17 cellular contexts compared by ENCODE assay signal in the genomic region with DNA sequence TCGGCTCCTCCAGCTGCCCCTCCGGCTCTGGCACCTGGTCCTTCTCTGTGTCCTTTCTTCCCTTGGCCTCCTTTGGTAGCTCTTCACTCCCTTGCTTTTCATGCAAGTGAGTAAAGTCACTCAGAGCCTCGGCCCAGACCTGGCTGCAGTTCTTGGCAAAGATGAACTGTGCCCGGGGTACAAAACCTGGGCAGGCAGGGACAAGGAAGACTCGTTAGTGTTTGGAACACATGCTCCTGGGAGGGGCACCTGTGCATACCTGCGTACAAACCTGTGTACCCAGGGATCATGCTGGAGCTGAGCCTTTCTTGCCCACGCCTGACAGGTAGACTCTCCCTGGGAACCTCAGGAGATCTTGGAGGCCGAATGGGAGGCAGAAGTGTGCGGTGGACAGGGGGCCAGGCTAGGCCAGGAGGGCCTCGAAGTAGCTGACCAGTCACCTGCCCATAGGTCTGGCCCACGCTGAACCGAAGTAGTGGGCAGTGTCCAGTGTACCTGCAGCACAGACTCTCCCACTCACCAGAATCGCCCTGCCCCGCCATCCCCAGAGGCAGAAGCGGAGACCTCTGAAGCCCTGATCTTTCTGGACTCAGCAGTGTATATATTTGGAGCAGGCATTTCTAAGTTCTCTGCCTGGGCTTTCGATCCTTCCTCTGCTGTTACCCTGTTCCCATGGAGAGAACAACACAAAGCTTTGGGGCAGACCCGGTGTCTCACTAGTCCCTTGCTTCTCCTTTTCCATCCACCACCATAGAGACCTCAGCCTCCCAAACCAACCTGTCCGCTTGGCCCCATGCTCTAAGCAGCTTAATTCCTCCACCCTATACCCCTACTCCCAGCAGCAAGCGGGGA. TPM values are rescaled to one million over a fixed set of nuclear protein-coding genes. Genes with fewer than 3 reads are reported as not detected.
DNase-seq lines count a peak whose midpoint lies in the region; ATAC-seq, FAIRE-seq and TF ChIP-seq lines count a peak whose summit lies in the region.
"Had no signal": no experiment of that assay in that cellular context is flagged by ENCODE, and none has a peak within 500 bp of the region (broad histone marks: within the 10 kb centered on the region; RNA-seq: fewer than 3 reads in every experiment).

No MANE protein-coding gene starts in this region.

- H3K27me3 Mint-ChIP-seq in Caco-2 (ENCODE audit: insufficient read depth, unreplicated experiment) (no peaks in the 10 kb centered on the region), astrocyte (ENCODE audit: low read depth, unreplicated experiment) (no peaks in the 10 kb centered on the region)
- H3K27me3 Mint-ChIP-seq: B cell had no signal

- H3K36me3 Mint-ChIP-seq in Caco-2 (ENCODE audit: insufficient read depth, unreplicated experiment) (peaks cover 35% of the 10 kb centered on the region), astrocyte (ENCODE audit: low read depth, unreplicated experiment) (peaks cover 20% of the 10 kb centered on the region)

- intact Hi-C loops in Caco-2 (cut with micrococcal nuclease; ENCODE audit: unreplicated experiment) (loop anchor here (5.0 kb wide), 1 partner anchor 39 kb away; no protein-coding TSS in a partner anchor), right cardiac atrium (cut with DNase I) (no loop called here)

- ATAC-seq in right cardiac atrium (peak; percentile 3 to 31), GM18909 (IDR thresholded peaks at IDR 0.05; ENCODE audit: poor library complexity, unreplicated experiment) (no peak)
- ATAC-seq in activated CD4-positive, CD25-positive, alpha-beta regulatory T cell treated with anti-CD3 and anti-CD28 coated beads, Interleukin-2, amount 50 U/mL, for 24 hours = no peak

- no peaks in the 10 kb centered on the region for H3K79me2 ChIP-seq in astrocyte (ENCODE audit: insufficient read depth, low read length)
- H3K79me2 ChIP-seq: parathyroid adenoma had no signal

- H3K4me2 ChIP-seq in astrocyte (ENCODE audit: low read length) = no peak overlapping the region

- H3K27ac ChIP-seq in astrocyte (ENCODE audit: low read depth, low read length) (no peak overlapping the region), right cardiac atrium (ENCODE audit: low read length) (peak overlapping the region; percentile 55), rectal smooth muscle tissue (ENCODE audit: low read depth, low read length) (peak overlapping the region; percentile 81)
- H3K27ac ChIP-seq: parathyroid adenoma, WERI-Rb-1 had no signal

- no TSS peak for BruUV-seq in Caco-2 (replicated peaks; lab: Mats Ljungman, UMichigan)

- TF ChIP-seq CTCF in Caco-2 (IDR thresholded peaks at IDR 0.05; ENCODE audit: insufficient read depth in 1 of 2, low read depth in 1 of 2, low read length in 1 of 2, severe bottlenecking in 1 of 2, unreplicated experiment in 1 of 2) (no peak), astrocyte (IDR thresholded peaks at IDR 0.05; ENCODE audit: insufficient read depth, low read depth, low read length) (no peak)

- H3K4me3 ChIP-seq in Caco-2 (ENCODE audit: low read depth, low read length) (no peak overlapping the region), astrocyte (ENCODE audit: insufficient read depth, low read depth, low read length) (no peak overlapping the region), right cardiac atrium (ENCODE audit: low read length) (no peak overlapping the region), rectal smooth muscle tissue (ENCODE audit: low read length) (peak overlapping the region; percentile 37)

- H3K9me3 ChIP-seq in Caco-2 (no peaks in the 10 kb centered on the region), astrocyte (ENCODE audit: insufficient read depth, low read depth, low read length) (no peaks in the 10 kb centered on the region), right cardiac atrium (ENCODE audit: control insufficient read depth, low read length) (no peaks in the 10 kb centered on the region)

- FAIRE-seq in astrocyte (lab: Jason Lieb, UNC) = no peak
- FAIRE-seq: G401.6, H1 had no signal

- WGBS in right cardiac atrium = 79% methylated on average over 19 of the region's 19 CpGs

- no peaks in the 10 kb centered on the region for H3K9me3 Mint-ChIP-seq in Caco-2 (ENCODE audit: unreplicated experiment)
- H3K9me3 Mint-ChIP-seq in astrocyte (ENCODE audit: unreplicated experiment) = peaks cover 3% of the 10 kb centered on the region

- H3K9ac ChIP-seq in astrocyte (ENCODE audit: low read length) = no peak overlapping the region
- H3K9ac ChIP-seq in rectal smooth muscle tissue (ENCODE audit: low read length) = no peak overlapping the region
- H3K9ac ChIP-seq: parathyroid adenoma had no signal

- H3K4me1 ChIP-seq in Caco-2 (no peaks in the 10 kb centered on the region), astrocyte (ENCODE audit: insufficient read depth, low read length) (peaks cover 4% of the 10 kb centered on the region), right cardiac atrium (ENCODE audit: control insufficient read depth, insufficient read depth, low read length) (peaks cover 13% of the 10 kb centered on the region), rectal smooth muscle tissue (ENCODE audit: control insufficient read depth, insufficient read depth, low read length) (peaks cover 15% of the 10 kb centered on the region)
- H3K4me1 ChIP-seq: parathyroid adenoma had no signal

- H3K27me3 ChIP-seq in Caco-2 (replicated peaks; ENCODE audit: control insufficient read depth, insufficient read depth, low read length) (no peaks in the 10 kb centered on the region), astrocyte (ENCODE audit: insufficient read depth, low read length) (no peaks in the 10 kb centered on the region), right cardiac atrium (ENCODE audit: control insufficient read depth, insufficient read depth) (no peaks in the 10 kb centered on the region), rectal smooth muscle tissue (ENCODE audit: control insufficient read depth, insufficient read depth, low read length) (no peaks in the 10 kb centered on the region)

- peaks cover 7% of the 10 kb centered on the region for H4K20me1 ChIP-seq in astrocyte (ENCODE audit: insufficient read depth, low read length)

- H3K4me1 Mint-ChIP-seq in Caco-2 (ENCODE audit: low read depth, unreplicated experiment) (no peaks in the 10 kb centered on the region), astrocyte (ENCODE audit: low read depth, unreplicated experiment) (peaks cover 12% of the 10 kb centered on the region)

- DNase-seq in Caco-2 (no peak), astrocyte (ENCODE audit: low read depth) (no peak), right cardiac atrium (no peak), NCI-H2081 treated with DMSO at 0.1 percent for 48 hours (lab: John Stamatoyannopoulos, UW) (no peak), AG08396 (ENCODE audit: low spot score) (no peak)
- DNase-seq: activated gamma-delta T cell treated with Interleukin-2 at 50 U/mL for 16 hours, Kasumi-1, SHP77 treated with DMSO at 0.1 percent for 48 hours had no signal

- H2AFZ ChIP-seq in astrocyte (ENCODE audit: low read depth, low read length) = no peak overlapping the region
- H2AFZ ChIP-seq: parathyroid adenoma had no signal

- no peak overlapping the region for H3K4me3 Mint-ChIP-seq in Caco-2 (ENCODE audit: unreplicated experiment)
- H3K4me3 Mint-ChIP-seq in astrocyte (ENCODE audit: unreplicated experiment) = no peak overlapping the region

- H3K27ac Mint-ChIP-seq in Caco-2 (ENCODE audit: unreplicated experiment) (peak overlapping the region; percentile 58), astrocyte (ENCODE audit: unreplicated experiment) (peak overlapping the region; percentile 6)
- H3K27ac Mint-ChIP-seq: B cell had no signal

- POLR2A ChIA-PET in Caco-2 (lab: Charles Lee) = no interaction called here

- H3K36me3 ChIP-seq in Caco-2 (ENCODE audit: control insufficient read depth, insufficient read depth, low read length) (no peaks in the 10 kb centered on the region; the same call in 1 of the 2 replicates), astrocyte (ENCODE audit: insufficient read depth, low read length) (peaks cover 15% of the 10 kb centered on the region), rectal smooth muscle tissue (ENCODE audit: control insufficient read depth, insufficient read depth, low read length) (peaks cover 6% of the 10 kb centered on the region)

- CTCF ChIA-PET in Caco-2 (lab: Charles Lee) = no interaction called here

RNA-seq across cellular contexts. Expression of a gene that starts 41.9 kb away (rescaled TPM):
- total RNA-seq in Caco-2 (2022) = 27.9 and 30.1 TPM in 2 replicates
- total RNA-seq in astrocyte = 30.9 and 33.7 TPM in 2 replicates
- total RNA-seq in right cardiac atrium = 10 to 100 TPM; 25.0 to 35.3 (median 27.4) TPM
- polyA plus RNA-seq in right cardiac atrium = 30.5 TPM

RNA-seq across cellular contexts. Expression of a gene that starts 55.1 kb away (rescaled TPM):
- total RNA-seq in Caco-2 (2022) = 0.70 and 0.95 TPM in 2 replicates
- 1.8 and 2.4 TPM in 2 replicates for total RNA-seq in astrocyte
- under 1 TPM; 0.58 to 0.68 (median 0.60) TPM for total RNA-seq in right cardiac atrium
- 0.66 TPM for polyA plus RNA-seq in right cardiac atrium
- total RNA-seq: NCI-H460 had no signal

Comparison
In these comparisons a context has a peak if more than half of its experiments do, and no peak if none do; other contexts are left out.
1. ATAC-seq: peak in right cardiac atrium (2 of 2); none in GM18909 (single experiment) and activated CD4-positive, CD25-positive, alpha-beta regulatory T cell treated with anti-CD3 and anti-CD28 coated beads, Interleukin-2, amount 50 U/mL, for 24 hours (0 of 2).